In the genomic region with DNA sequence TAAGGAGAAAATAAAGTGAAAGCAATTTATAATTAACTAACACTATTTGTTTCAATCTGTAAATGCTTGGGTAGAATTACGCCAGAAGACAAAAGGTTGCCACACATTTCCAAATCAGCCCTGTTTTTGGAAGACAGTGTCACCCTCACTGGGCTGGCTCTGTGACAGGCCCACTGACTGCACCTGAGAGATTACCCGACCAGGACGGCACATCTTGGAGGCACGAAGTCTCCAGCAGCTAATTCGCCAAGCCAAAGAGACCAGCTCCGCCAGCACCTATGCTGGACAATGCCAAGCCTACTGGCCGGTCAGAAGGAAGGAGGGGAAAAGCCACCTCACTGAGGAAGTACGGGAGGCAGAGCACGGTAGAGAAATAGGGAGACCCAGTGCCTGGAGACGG, we compare ENCODE assay signal across 18 cellular contexts.
DNase-seq lines count a peak whose midpoint lies in the region; ATAC-seq, FAIRE-seq and TF ChIP-seq lines count a peak whose summit lies in the region.
"Had no signal": no experiment of that assay in that cellular context is flagged by ENCODE, and none has a peak within 500 bp of the region (broad histone marks: within the 10 kb centered on the region; RNA-seq: fewer than 3 reads in every experiment).

No MANE protein-coding gene starts in this region.

- H3K9me3 Mint-ChIP-seq in stimulated activated naive CD8-positive, alpha-beta T cell treated with anti-CD3 and anti-CD28 coated beads, Interleukin-15, amount 100 ng/mL, for 72 hours, result no peaks in the 10 kb centered on the region
- H3K9me3 Mint-ChIP-seq in stimulated activated naive B cell treated with anti-CD40 and anti-IgM and Interleukin-4, amounts not matched to agents 10 μg/mL and 1 μg/mL and 100 μg/mL, for 72 hours, result no peaks in the 10 kb centered on the region
- H3K9me3 Mint-ChIP-seq: HFFc6 had no signal

- peak overlapping the region; percentile 36 to 42 for H3K27ac Mint-ChIP-seq in stimulated activated naive CD8-positive, alpha-beta T cell treated with anti-CD3 and anti-CD28 coated beads, Interleukin-15, amount 100 ng/mL, for 72 hours
- H3K27ac Mint-ChIP-seq in stimulated activated naive B cell treated with anti-CD40 and anti-IgM and Interleukin-4, amounts not matched to agents 10 μg/mL and 1 μg/mL and 100 μg/mL, for 72 hours, result peak overlapping the region; percentile 47
- H3K27ac Mint-ChIP-seq: HFFc6 had no signal

- H3K27me3 ChIP-seq in HepG2 (ENCODE audit: control insufficient read depth in 1 of 2, insufficient read depth in 2 of 2, low read length in 2 of 2), result no peaks in the 10 kb centered on the region
- H3K27me3 ChIP-seq in PC-9 (ENCODE audit: insufficient read depth, low read depth), result no peaks in the 10 kb centered on the region
- H3K27me3 ChIP-seq: BLaER1 had no signal

- TF ChIP-seq EP300 in HepG2 (IDR thresholded peaks at IDR 0.05; ENCODE audit: low read depth in 2 of 2, low read length in 2 of 2), result no peak
- no peak for TF ChIP-seq EP300 in HepG2 (CRISPR knock-in tag; IDR thresholded peaks at IDR 0.05; ENCODE audit: borderline replicate concordance)

- no peaks in the 10 kb centered on the region for H3K9me3 ChIP-seq in HepG2 (ENCODE audit: low read length)
- no peaks in the 10 kb centered on the region for H3K9me3 ChIP-seq in PC-9 (ENCODE audit: insufficient read depth, low read depth)
- H3K9me3 ChIP-seq: BLaER1, Caco-2 had no signal

- BruUV-seq in HepG2 (replicated peaks; lab: Mats Ljungman, UMichigan), result no TSS peak
- no TSS peak for BruUV-seq in PC-9 (replicated peaks; lab: Mats Ljungman, UMichigan)

- in situ Hi-C loops in HepG2 (cut with HindIII; ENCODE audit: extremely low pct_ligation_motif_present, low pct_unique_long_range_greater_than_20kb), result no loop called here

- no peaks in the 10 kb centered on the region for H3K79me2 ChIP-seq in HepG2 (ENCODE audit: insufficient read depth, low read length)
- no peaks in the 10 kb centered on the region for H3K79me2 ChIP-seq in PC-9 (ENCODE audit: low read depth)

- H4K20me1 ChIP-seq in HepG2 (ENCODE audit: insufficient read depth, low read length), result no peaks in the 10 kb centered on the region
- H4K20me1 ChIP-seq in PC-9 (ENCODE audit: insufficient read depth), result no peaks in the 10 kb centered on the region
- H4K20me1 ChIP-seq: BLaER1 had no signal

- no peak for DNase-seq in stimulated activated naive CD8-positive, alpha-beta T cell treated with anti-CD3 and anti-CD28 coated beads, Interleukin-15, amount 100 ng/mL, for 72 hours
- no peak for DNase-seq in stimulated activated naive CD8-positive, alpha-beta T cell treated with anti-CD3 and anti-CD28 coated beads, Interleukin-15, Interleukin-2, amounts not matched to agents 100 U/mL and 50 U/mL, for 24 hours
- DNase-seq in HepG2 (ENCODE audit: low spot score) (no peak), PC-9 (no peak), superior temporal gyrus (ENCODE audit: extremely low spot score) (no peak), NCI-H2171 treated with DMSO at 0.1 percent for 48 hours (lab: John Stamatoyannopoulos, UW) (no peak)
- no peak for DNase-seq in stimulated activated naive B cell treated with anti-CD40 and anti-IgM and Interleukin-4, amounts not matched to agents 10 μg/mL and 1 μg/mL and 100 μg/mL, for 72 hours
- DNase-seq: 8988T; AML-193; Caco-2; CD8-positive, alpha-beta memory T cell; DND-41; GDM1; HCEC 1CT; HFFc6 had no signal

- H3K9ac ChIP-seq in HepG2 (ENCODE audit: insufficient read depth, low read depth, low read length), result no peak overlapping the region
- H3K9ac ChIP-seq: BLaER1 had no signal

- no peaks in the 10 kb centered on the region for H3K9me2 ChIP-seq in PC-9 (ENCODE audit: insufficient read depth)

- H3K27me3 Mint-ChIP-seq in stimulated activated naive CD8-positive, alpha-beta T cell treated with anti-CD3 and anti-CD28 coated beads, Interleukin-15, amount 100 ng/mL, for 72 hours, result no peaks in the 10 kb centered on the region
- peaks cover 11 to 12% of the 10 kb centered on the region in 2 donors for H3K27me3 Mint-ChIP-seq in stimulated activated naive B cell treated with anti-CD40 and anti-IgM and Interleukin-4, amounts not matched to agents 10 μg/mL and 1 μg/mL and 100 μg/mL, for 72 hours

- peaks cover 25% of the 10 kb centered on the region for H3F3A ChIP-seq in PC-9 (ENCODE audit: insufficient read depth, low read depth)

- H3K36me3 ChIP-seq in HepG2 (replicated peaks in 1 of 2; ENCODE audit: control insufficient read depth in 1 of 2, insufficient read depth in 2 of 2, low read length in 2 of 2) (no peaks in the 10 kb centered on the region), PC-9 (ENCODE audit: low read depth) (no peaks in the 10 kb centered on the region)
- H3K36me3 ChIP-seq: BLaER1 had no signal

- H3K4me3 ChIP-seq in HepG2 (replicated peaks in 1 of 3; ENCODE audit: insufficient read depth in 1 of 3, low read depth in 2 of 3, low read length in 3 of 3) (no peak overlapping the region), PC-9 (no peak overlapping the region)
- H3K4me3 ChIP-seq: BLaER1 had no signal

- H3K4me1 Mint-ChIP-seq in stimulated activated naive CD8-positive, alpha-beta T cell treated with anti-CD3 and anti-CD28 coated beads, Interleukin-15, amount 100 ng/mL, for 72 hours, result no peaks in the 10 kb centered on the region
- no peaks in the 10 kb centered on the region for H3K4me1 Mint-ChIP-seq in stimulated activated naive B cell treated with anti-CD40 and anti-IgM and Interleukin-4, amounts not matched to agents 10 μg/mL and 1 μg/mL and 100 μg/mL, for 72 hours
- H3K4me1 Mint-ChIP-seq: CD8-positive, alpha-beta memory T cell had no signal

- no peaks in the 10 kb centered on the region for H3K36me3 Mint-ChIP-seq in stimulated activated naive B cell treated with anti-CD40 and anti-IgM and Interleukin-4, amounts not matched to agents 10 μg/mL and 1 μg/mL and 100 μg/mL, for 72 hours
- H3K36me3 Mint-ChIP-seq: CD8-positive, alpha-beta memory T cell had no signal

- POLR2A ChIA-PET in HepG2 (lab: Yijun Ruan, JAX), result no interaction called here
- POLR2A ChIA-PET in PC-9 (lab: Charles Lee; ENCODE audit: unreplicated experiment), result interaction anchor here (0.5 kb wide), 1 partner anchor 35 kb away, joined by 26 read pairs; no protein-coding TSS in a partner anchor

- TF ChIP-seq RAD21 in HepG2 (CRISPR knock-in tag; IDR thresholded peaks at IDR 0.05), result no peak

- H3K4me1 ChIP-seq in HepG2 (ENCODE audit: insufficient read depth, low read length) (peaks cover 80% of the 10 kb centered on the region), PC-9 (replicated peaks; ENCODE audit: insufficient read depth) (peaks cover 61% of the 10 kb centered on the region)
- H3K4me1 ChIP-seq: BLaER1 had no signal

- WGBS in HepG2 (ENCODE audit: low lambda C conversion rate), result 96% methylated on average over 10 of the region's 10 CpGs

- intact Hi-C loops in HepG2 (cut with micrococcal nuclease; ENCODE audit: unreplicated experiment), result loop anchor here (5.0 kb wide), 1 partner anchor 37 kb away; no protein-coding TSS in a partner anchor
- intact Hi-C loops in PC-9 (cut with micrococcal nuclease; ENCODE audit: unreplicated experiment), result no loop called here

- no peak for FAIRE-seq in HepG2 (lab: Jason Lieb, UNC)
- FAIRE-seq: GM12892, HTR-8/SVneo had no signal

- no peak for TF ChIP-seq POLR2A in HepG2 (IDR thresholded peaks at IDR 0.05; ENCODE audit: insufficient read depth in 1 of 2, low read depth in 2 of 2, low read length in 2 of 2)

- CTCF ChIA-PET in HepG2 (lab: Yijun Ruan, JAX; ENCODE audit: low intra/inter-chr PET ratio, low total read pairs) (no interaction called here), PC-9 (lab: Charles Lee) (no interaction called here)

- no peak overlapping the region for H3K4me3 Mint-ChIP-seq in stimulated activated naive CD8-positive, alpha-beta T cell treated with anti-CD3 and anti-CD28 coated beads, Interleukin-15, amount 100 ng/mL, for 72 hours
- H3K4me3 Mint-ChIP-seq in stimulated activated naive B cell treated with anti-CD40 and anti-IgM and Interleukin-4, amounts not matched to agents 10 μg/mL and 1 μg/mL and 100 μg/mL, for 72 hours, result no peak overlapping the region
- H3K4me3 Mint-ChIP-seq: CD8-positive, alpha-beta memory T cell; HFFc6 had no signal

- no peak for TF ChIP-seq CTCF in HepG2 (CRISPR knock-in tag; IDR thresholded peaks at IDR 0.05)
- TF ChIP-seq CTCF in PC-9 (conservative IDR thresholded peaks at IDR 0.05), result no peak

- H2AFZ ChIP-seq in HepG2 (ENCODE audit: low read length) (no peak overlapping the region), PC-9 (no peak overlapping the region)

- H3K4me2 ChIP-seq in HepG2 (ENCODE audit: low read depth, low read length), result no peak overlapping the region
- no peak overlapping the region for H3K4me2 ChIP-seq in PC-9
- H3K4me2 ChIP-seq: BLaER1 had no signal

- ATAC-seq in stimulated activated naive CD8-positive, alpha-beta T cell treated with anti-CD3 and anti-CD28 coated beads, Interleukin-15, amount 100 ng/mL, for 72 hours, result no peak
- ATAC-seq in stimulated activated naive CD8-positive, alpha-beta T cell treated with anti-CD3 and anti-CD28 coated beads, Interleukin-15, Interleukin-2, amounts not matched to agents 100 U/mL and 50 U/mL, for 24 hours, result no peak
- ATAC-seq in HepG2, result no peak
- no peak for ATAC-seq in stimulated activated naive B cell treated with anti-CD40 and anti-IgM and Interleukin-4, amounts not matched to agents 10 μg/mL and 1 μg/mL and 100 μg/mL, for 72 hours (replicated peaks)

- H3K27ac ChIP-seq in HepG2 (ENCODE audit: extremely low read length, insufficient read depth, low read length), result no peak overlapping the region
- no peak overlapping the region for H3K27ac ChIP-seq in PC-9
- H3K27ac ChIP-seq: BLaER1 had no signal

TF ChIP-seq in HepG2, 621 proteins besides CTCF, POLR2A, EP300 and RAD21:
- TF ChIP-seq XBP1 (CRISPR knock-in tag; IDR thresholded peaks at IDR 0.05) (no peak), ZFAT (CRISPR knock-in tag; conservative IDR thresholded peaks at IDR 0.05) (no peak), ZBTB38 (CRISPR knock-in tag; IDR thresholded peaks at IDR 0.05) (peak; percentile 42; the same call in 1 of the 2 replicates)
